Comparison of ENCODE assay signal across 1 cellular context in genomic region chr11:68146704-68147474, GRCh38.
TF ChIP-seq lines count a peak whose summit lies in the region.

No MANE protein-coding gene starts in this region.

TF ChIP-seq in HepG2, 621 proteins besides CTCF, POLR2A, EP300 and RAD21 (continued from another document):
- 0 out of 2 replicates have a peak, but pooled peaks have one; percentile 41 for TF ChIP-seq ZNF33B (CRISPR knock-in tag; IDR thresholded peaks at IDR 0.05)
- TF ChIP-seq BRD4 (CRISPR knock-in tag; IDR thresholded peaks at IDR 0.05): no peak; the same call in 1 of the 2 replicates
- TF ChIP-seq RBFOX2 (IDR thresholded peaks at IDR 0.05; ENCODE audit: low read depth, low read length): 0 out of 2 replicates have a peak, but pooled peaks have one; percentile 42
- peak; percentile 95 for TF ChIP-seq CBX1 (IDR thresholded peaks at IDR 0.05; ENCODE audit: low read depth)
- peak; percentile 86 for TF ChIP-seq MEIS2 (CRISPR knock-in tag; IDR thresholded peaks at IDR 0.05)
- TF ChIP-seq MXD1 (CRISPR knock-in tag; IDR thresholded peaks at IDR 0.05): peak; percentile 76
- 0 out of 2 replicates have a peak, but pooled peaks have one; percentile 61 for TF ChIP-seq PCBP1 (IDR thresholded peaks at IDR 0.05; ENCODE audit: borderline replicate concordance, low read depth, low read length)
- TF ChIP-seq ZNF335 (CRISPR knock-in tag; IDR thresholded peaks at IDR 0.05): peak; percentile 92
